In the genomic region with DNA sequence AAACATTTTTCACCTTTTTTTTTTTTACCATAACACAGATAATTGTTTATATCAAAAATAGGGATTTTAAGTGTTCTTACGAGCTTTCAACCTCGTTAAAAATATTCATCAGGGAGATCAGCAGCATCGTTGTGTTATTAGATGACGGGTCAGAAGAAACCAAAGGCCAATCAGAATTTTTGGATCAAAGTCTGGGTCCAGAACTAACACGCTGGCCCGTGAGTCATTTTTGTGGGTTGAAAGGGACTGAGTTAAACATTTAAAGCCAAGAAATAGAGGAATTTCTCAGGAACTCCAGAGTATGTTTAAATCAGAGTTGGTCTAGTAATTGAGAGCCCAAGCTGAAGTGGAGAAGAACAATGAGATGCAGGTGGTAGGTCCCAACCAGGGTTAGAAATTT, we compare ENCODE assay signal across 16 cellular contexts.
DNase-seq lines count a peak whose midpoint lies in the region; ATAC-seq, FAIRE-seq and TF ChIP-seq lines count a peak whose summit lies in the region.
"Had no signal": no experiment of that assay in that cellular context is flagged by ENCODE, and none has a peak within 500 bp of the region (broad histone marks: within the 10 kb centered on the region; RNA-seq: fewer than 3 reads in every experiment).

No MANE protein-coding gene starts in this region.

- DNase-seq in Daoy (ENCODE audit: low read depth): peak; percentile 3
- DNase-seq in astrocyte of the hippocampus (ENCODE audit: low read depth, low spot score): peak; percentile 14
- DNase-seq in urothelium cell line (ENCODE audit: low spot score): peak; percentile 1
- DNase-seq in CD4-positive, alpha-beta T cell: no peak
- no peak for DNase-seq in stimulated activated CD4-positive, alpha-beta T cell treated with anti-CD3 and anti-CD28 coated beads, Interleukin-12 subunit alpha, Interleukin-12 subunit beta, amount 100 ng/mL, for 4 hours
- DNase-seq: 8988T; AML-193; CD4-positive, CD25-positive, alpha-beta regulatory T cell; DMS153; DMS79 treated with DMSO at 0.1 percent for 48 hours; HCEC 1CT; HFFc6 had no signal

- no peaks in the 10 kb centered on the region for H3K36me3 Mint-ChIP-seq in CD4-positive, alpha-beta T cell (ENCODE audit: low read depth)
- H3K36me3 Mint-ChIP-seq: CD4-positive, CD25-positive, alpha-beta regulatory T cell had no signal

- POLR2A ChIA-PET in CD4-positive, alpha-beta T cell (lab: Charles Lee): no interaction called here

- H2AFZ ChIP-seq in Loucy (ENCODE audit: low read length): no peak overlapping the region

- no peak for FAIRE-seq in urothelium cell line (lab: Jason Lieb, UNC)
- FAIRE-seq: HTR-8/SVneo had no signal

- no peaks in the 10 kb centered on the region for H3K27me3 Mint-ChIP-seq in CD4-positive, alpha-beta T cell
- H3K27me3 Mint-ChIP-seq: CD4-positive, CD25-positive, alpha-beta regulatory T cell had no signal

- H3K4me3 Mint-ChIP-seq in CD4-positive, alpha-beta T cell: no peak overlapping the region

- peak overlapping the region; percentile 44 for H3K4me2 ChIP-seq in Loucy (ENCODE audit: low read depth, low read length, poor library complexity, severe bottlenecking)
- H3K4me2 ChIP-seq: BLaER1 treated with 17β-estradiol and CSF1 and Interleukin-3, amounts not matched to agents 10 nM and 100 nM had no signal

- H3K9me3 ChIP-seq in Loucy (ENCODE audit: insufficient read depth, low read depth, low read length): no peaks in the 10 kb centered on the region
- H3K9me3 ChIP-seq in CD4-positive, alpha-beta T cell (ENCODE audit: control insufficient read depth, low read length): no peaks in the 10 kb centered on the region
- H3K9me3 ChIP-seq: BLaER1 treated with 17β-estradiol and CSF1 and Interleukin-3, amounts not matched to agents 10 nM and 100 nM had no signal

- no peaks in the 10 kb centered on the region for H3K27me3 ChIP-seq in Loucy (ENCODE audit: insufficient read depth, low read length, poor library complexity, severe bottlenecking)
- no peaks in the 10 kb centered on the region for H3K27me3 ChIP-seq in CD4-positive, alpha-beta T cell (ENCODE audit: control insufficient read depth, insufficient read depth, low read length)
- H3K27me3 ChIP-seq: BLaER1 treated with 17β-estradiol and CSF1 and Interleukin-3, amounts not matched to agents 10 nM and 100 nM had no signal

- no peaks in the 10 kb centered on the region for H3K36me3 ChIP-seq in Loucy (ENCODE audit: insufficient read depth, low read length)
- H3K36me3 ChIP-seq: BLaER1 treated with 17β-estradiol and CSF1 and Interleukin-3, amounts not matched to agents 10 nM and 100 nM had no signal

- no peaks in the 10 kb centered on the region for H3K4me1 Mint-ChIP-seq in CD4-positive, alpha-beta T cell (ENCODE audit: low read depth)

- H3K4me3 ChIP-seq in Loucy (ENCODE audit: low read length, poor library complexity, severe bottlenecking): no peak overlapping the region
- H3K4me3 ChIP-seq: BLaER1 treated with 17β-estradiol and CSF1 and Interleukin-3, amounts not matched to agents 10 nM and 100 nM had no signal

- CTCF ChIA-PET in CD4-positive, alpha-beta T cell (lab: Charles Lee): no interaction called here

- H3K9me2 ChIP-seq in Loucy (replicated peaks; ENCODE audit: low read depth, low read length): no peaks in the 10 kb centered on the region

- no peak for TF ChIP-seq CTCF in Loucy (conservative IDR thresholded peaks at IDR 0.05; ENCODE audit: low read length)
- no peak for TF ChIP-seq CTCF in CD4-positive, alpha-beta T cell (IDR thresholded peaks at IDR 0.05)

- H3K4me1 ChIP-seq in Loucy (ENCODE audit: insufficient read depth, low read length, poor library complexity, severe bottlenecking): peaks cover 55% of the 10 kb centered on the region
- H3K4me1 ChIP-seq: BLaER1 treated with 17β-estradiol and CSF1 and Interleukin-3, amounts not matched to agents 10 nM and 100 nM had no signal

- no peaks in the 10 kb centered on the region for H4K20me1 ChIP-seq in Loucy (ENCODE audit: insufficient read depth, low read length, poor library complexity, severe bottlenecking)
- H4K20me1 ChIP-seq: BLaER1 treated with 17β-estradiol and CSF1 and Interleukin-3, amounts not matched to agents 10 nM and 100 nM had no signal

- H3K9me3 Mint-ChIP-seq in CD4-positive, alpha-beta T cell: no peaks in the 10 kb centered on the region
- H3K9me3 Mint-ChIP-seq: HFFc6 had no signal

- peaks cover 16% of the 10 kb centered on the region for H3F3A ChIP-seq in Loucy (ENCODE audit: low read depth)

- no peak overlapping the region for H3K27ac ChIP-seq in CD4-positive, alpha-beta T cell (ENCODE audit: low read depth, low read length)
- H3K27ac ChIP-seq: BLaER1 treated with 17β-estradiol and CSF1 and Interleukin-3, amounts not matched to agents 10 nM and 100 nM had no signal

- H3K79me2 ChIP-seq in Loucy (ENCODE audit: insufficient read depth, low read length): no peaks in the 10 kb centered on the region

- intact Hi-C loops in CD4-positive, alpha-beta T cell (cut with DNase I, micrococcal nuclease): no loop called here

- H3K27ac Mint-ChIP-seq in CD4-positive, alpha-beta T cell: no peak overlapping the region
- H3K27ac Mint-ChIP-seq: CD4-positive, CD25-positive, alpha-beta regulatory T cell; HFFc6 had no signal

- ATAC-seq in CD4-positive, alpha-beta T cell (ENCODE audit: poor library complexity): no peak
- ATAC-seq in HG02610 (IDR thresholded peaks at IDR 0.05; ENCODE audit: unreplicated experiment): no peak

- H3K9ac ChIP-seq in Loucy (ENCODE audit: low read depth, low read length, poor library complexity, severe bottlenecking): no peak overlapping the region
- H3K9ac ChIP-seq: BLaER1 treated with 17β-estradiol and CSF1 and Interleukin-3, amounts not matched to agents 10 nM and 100 nM had no signal

Comparison
In these comparisons a context has a peak if more than half of its experiments do, and no peak if none do; other contexts are left out.
1. DNase-seq: peak in Daoy (single experiment), astrocyte of the hippocampus (single experiment) and urothelium cell line (single experiment); none in CD4-positive, alpha-beta T cell (0 of 10) and stimulated activated CD4-positive, alpha-beta T cell treated with anti-CD3 and anti-CD28 coated beads, Interleukin-12 subunit alpha, Interleukin-12 subunit beta, amount 100 ng/mL, for 4 hours (single experiment).